ENCODE assay signal across 14 cellular contexts in the genomic region with DNA sequence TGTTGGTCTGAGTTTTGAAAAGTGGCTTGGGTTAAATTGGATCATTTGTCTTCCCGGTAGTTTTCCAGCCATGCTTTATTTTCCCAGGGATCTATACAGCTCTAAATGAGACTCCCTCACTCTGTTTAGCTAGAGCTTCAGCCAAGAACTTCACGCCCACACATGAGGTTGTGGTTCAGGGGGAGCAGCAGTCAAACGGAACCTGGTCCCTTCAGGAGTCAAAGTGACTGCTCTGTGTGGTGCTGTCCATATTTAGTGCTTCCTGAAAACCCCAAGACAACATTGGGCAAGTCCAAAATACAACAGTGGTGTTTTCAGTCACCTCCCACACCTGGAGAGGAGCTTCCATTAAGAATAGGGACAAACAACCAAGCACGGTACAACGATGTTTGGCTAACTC.
A peak's percentile ranks its signal among the peaks of the same experiment; 100 is the strongest.
DNase-seq lines count a peak whose midpoint lies in the region; ATAC-seq, FAIRE-seq and TF ChIP-seq lines count a peak whose summit lies in the region.
"Had no signal": no experiment of that assay in that cellular context is flagged by ENCODE, and none has a peak within 500 bp of the region (broad histone marks: within the 10 kb centered on the region; RNA-seq: fewer than 3 reads in every experiment).

No MANE protein-coding gene starts in this region.

- no peak overlapping the region for H3K27ac ChIP-seq in SK-N-SH (ENCODE audit: low read depth in 2 of 2, low read length in 1 of 2)
- H3K27ac ChIP-seq in esophagus muscularis mucosa (replicated peaks in 1 of 4): no peak overlapping the region
- H3K27ac ChIP-seq: body of pancreas had no signal

- POLR2A ChIA-PET in SK-N-SH (lab: Yijun Ruan, JAX): no interaction called here

- no peaks in the 10 kb centered on the region for H3K79me2 ChIP-seq in SK-N-SH (ENCODE audit: insufficient read depth)

- H2AFZ ChIP-seq in SK-N-SH (ENCODE audit: low read depth): no peak overlapping the region

- WGBS in SK-N-SH (ENCODE audit: low lambda C conversion rate): 94% methylated on average over 5 of the region's 5 CpGs
- 85% methylated on average over 5 of the region's 5 CpGs for WGBS in esophagus muscularis mucosa

- TF ChIP-seq CTCF in SK-N-SH (IDR thresholded peaks at IDR 0.05): no peak
- TF ChIP-seq CTCF in esophagus muscularis mucosa (IDR thresholded peaks at IDR 0.05): no peak

- TF ChIP-seq RAD21 in Ishikawa (IDR thresholded peaks at IDR 0.05; ENCODE audit: low read depth) (no peak), SK-N-SH (IDR thresholded peaks at IDR 0.05; ENCODE audit: low read length) (no peak)

- CTCF ChIA-PET in SK-N-SH (lab: Yijun Ruan, JAX): interaction anchor here (0.7 to 2.6 kb wide), 3 partner anchors 8 to 187 kb away, joined by 3 to 9 read pairs (median 3); no protein-coding TSS in a partner anchor

- H3K9me3 ChIP-seq in SK-N-SH (no peaks in the 10 kb centered on the region), esophagus muscularis mucosa (no peaks in the 10 kb centered on the region)
- H3K9me3 ChIP-seq: body of pancreas had no signal

- H3K4me1 ChIP-seq in SK-N-SH (ENCODE audit: control insufficient read depth in 1 of 2, insufficient read depth in 2 of 2, low read depth in 1 of 2, low read length in 1 of 2) (no peaks in the 10 kb centered on the region), esophagus muscularis mucosa (peaks cover 6 to 10% (median 9%) of the 10 kb centered on the region in 4 donors)
- H3K4me1 ChIP-seq: body of pancreas had no signal

- H3K27me3 ChIP-seq in SK-N-SH (ENCODE audit: insufficient read depth) (no peaks in the 10 kb centered on the region), esophagus muscularis mucosa (no peaks in the 10 kb centered on the region)
- H3K27me3 ChIP-seq: body of pancreas had no signal

- H3F3A ChIP-seq in SK-N-SH (replicated peaks; ENCODE audit: insufficient read depth): no peaks in the 10 kb centered on the region

- intact Hi-C loops in esophagus muscularis mucosa (cut with DNase I): no loop called here

- H3K9ac ChIP-seq in SK-N-SH: no peak overlapping the region

- peaks cover 0 to 6% of the 10 kb centered on the region in 2 experiments for H3K36me3 ChIP-seq in SK-N-SH (replicated peaks in 1 of 2; ENCODE audit: control insufficient read depth in 1 of 2, insufficient read depth in 2 of 2, low read length in 1 of 2)
- peaks cover 0 to 3% (median 0%) of the 10 kb centered on the region in 4 donors for H3K36me3 ChIP-seq in esophagus muscularis mucosa

- peak; percentile 28 for FAIRE-seq in GM12891 (lab: Jason Lieb, UNC)

- ATAC-seq in GM21717 (IDR thresholded peaks at IDR 0.05; ENCODE audit: unreplicated experiment): peak; percentile 64
- ATAC-seq: activated T-cell treated with anti-CD3 and anti-CD28 coated beads, Interleukin-2, amount 50 U/mL, for 4 hours; body of pancreas; WTC11 had no signal

- no peaks in the 10 kb centered on the region for H3K9me2 ChIP-seq in SK-N-SH

- no peak overlapping the region for H3K4me3 ChIP-seq in SK-N-SH (ENCODE audit: low read depth in 2 of 2, low read length in 1 of 2)
- no peak overlapping the region for H3K4me3 ChIP-seq in esophagus muscularis mucosa
- H3K4me3 ChIP-seq: body of pancreas had no signal

- DNase-seq in GM12891 (ENCODE audit: insufficient read length, low spot score) (no peak), left kidney (ENCODE audit: low read depth, low spot score) (peak; percentile 51), SW480 (ENCODE audit: low spot score) (no peak), NCI-H2107 (lab: John Stamatoyannopoulos, UW) (no peak), SK-N-SH (no peak), esophagus muscularis mucosa (ENCODE audit: extremely low spot score) (no peak)
- DNase-seq: activated T-cell treated with anti-CD3 and anti-CD28 coated beads, Interleukin-2, amount 50 U/mL, for 4 hours; body of pancreas; NCI-H146; NCI-H774; occipital lobe had no signal

- H3K4me2 ChIP-seq in SK-N-SH: no peak overlapping the region

- H4K20me1 ChIP-seq in SK-N-SH (ENCODE audit: insufficient read depth): no peaks in the 10 kb centered on the region

- TF ChIP-seq EP300 in Ishikawa (IDR thresholded peaks at IDR 0.05; ENCODE audit: borderline replicate concordance) (no peak), SK-N-SH (IDR thresholded peaks at IDR 0.05; ENCODE audit: borderline replicate concordance in 1 of 2, low read depth in 1 of 2, low read length in 1 of 2) (no peak), esophagus muscularis mucosa (IDR thresholded peaks at IDR 0.05) (no peak)

- TF ChIP-seq POLR2A in GM12891 (IDR thresholded peaks at IDR 0.05; ENCODE audit: low read depth, low read length): no peak
- TF ChIP-seq POLR2A in esophagus muscularis mucosa (IDR thresholded peaks at IDR 0.05; ENCODE audit: low read depth): no peak

TF ChIP-seq in GM12891, 5 proteins besides CTCF, POLR2A, EP300 and RAD21:
- no peak for TF ChIP-seq POU2F2 (IDR thresholded peaks at IDR 0.05; ENCODE audit: low read depth, low read length)
- TF ChIP-seq TAF1 (IDR thresholded peaks at IDR 0.05; ENCODE audit: low read depth, low read length): no peak

TF ChIP-seq in Ishikawa, 13 proteins besides CTCF, POLR2A, EP300 and RAD21:
- TF ChIP-seq EGR1 (IDR thresholded peaks at IDR 0.05) (peak; percentile 58; the same call in 1 of the 2 replicates), TAF1 (IDR thresholded peaks at IDR 0.05; ENCODE audit: low read depth) (no peak), USF1 (IDR thresholded peaks at IDR 0.05) (no peak), FOXM1 (IDR thresholded peaks at IDR 0.05; ENCODE audit: borderline replicate concordance, low read depth) (no peak), TEAD4 (IDR thresholded peaks at IDR 0.05) (no peak), NFIC (IDR thresholded peaks at IDR 0.05) (no peak), TCF12 (IDR thresholded peaks at IDR 0.05; ENCODE audit: low read depth) (no peak), YY1 (IDR thresholded peaks at IDR 0.05; ENCODE audit: low read depth) (no peak)

TF ChIP-seq in SK-N-SH, 30 proteins besides CTCF, POLR2A, EP300 and RAD21:
- TF ChIP-seq RCOR1 (IDR thresholded peaks at IDR 0.05; ENCODE audit: low read length): no peak
- no peak for TF ChIP-seq GABPA (IDR thresholded peaks at IDR 0.05; ENCODE audit: low read depth)
- no peak for TF ChIP-seq IRF3 (IDR thresholded peaks at IDR 0.05; ENCODE audit: low read depth, low read length)
- TF ChIP-seq PBX3 (IDR thresholded peaks at IDR 0.05): no peak
- no peak for TF ChIP-seq RFX5 (IDR thresholded peaks at IDR 0.05; ENCODE audit: low read length)
- TF ChIP-seq MEF2A (IDR thresholded peaks at IDR 0.05; ENCODE audit: borderline replicate concordance, low read depth): no peak
- no peak for TF ChIP-seq GATA2 (CRISPR knock-in tag; IDR thresholded peaks at IDR 0.05)
- no peak for TF ChIP-seq SIN3A (IDR thresholded peaks at IDR 0.05; ENCODE audit: borderline replicate concordance, low read depth, low read length)
- TF ChIP-seq TEAD4 (IDR thresholded peaks at IDR 0.05; ENCODE audit: borderline replicate concordance, insufficient read depth): no peak
- TF ChIP-seq FOXM1 (IDR thresholded peaks at IDR 0.05; ENCODE audit: low read depth): no peak
- no peak for TF ChIP-seq RXRA (IDR thresholded peaks at IDR 0.05; ENCODE audit: borderline replicate concordance, low read depth)
- TF ChIP-seq TCF12 (IDR thresholded peaks at IDR 0.05): no peak
TF ChIP-seq in SK-N-SH: peak in this region for 0.
